In genomic region chr5:79020861-79021561, GRCh38 we compare ENCODE assay signal across 8 cellular contexts. TPM values are rescaled to one million over a fixed set of nuclear protein-coding genes. Genes with fewer than 3 reads are reported as not detected.
DNase-seq lines count a peak whose midpoint lies in the region; ATAC-seq and TF ChIP-seq lines count a peak whose summit lies in the region.

No MANE protein-coding gene starts in this region.

- intact Hi-C loops in adrenal gland (cut with DNase I) = loop anchor here (5.0 to 10.0 kb wide), 3 partner anchors 111 to 454 kb away; no protein-coding TSS in a partner anchor
- intact Hi-C loops in left cardiac atrium (cut with DNase I) = loop anchor here in 1 of 2 donors (5.0 kb wide), 2 partner anchors 441 to 516 kb away; no protein-coding TSS in a partner anchor
- intact Hi-C loops in posterior vena cava (cut with DNase I) = loop anchor here in 1 of 2 donors (10.0 kb wide), 1 partner anchor 444 kb away; no protein-coding TSS in a partner anchor

- ATAC-seq in left cardiac atrium (peak; percentile 87 to 88), HG03565 (IDR thresholded peaks at IDR 0.05; ENCODE audit: unreplicated experiment) (no peak), HG02642 (IDR thresholded peaks at IDR 0.05; ENCODE audit: poor library complexity, unreplicated experiment) (no peak)

- no peaks in the 10 kb centered on the region for H3K9me3 ChIP-seq in adrenal gland (replicated peaks in 1 of 3)

- H3K27ac ChIP-seq in adrenal gland = no peak overlapping the region

- WGBS in adrenal gland, 4 donors = 15 to 20% (median 17%) methylated on average over 14 of the region's 14 CpGs

- no peaks in the 10 kb centered on the region for H3K4me1 ChIP-seq in adrenal gland (replicated peaks in 1 of 2)

- DNase-seq in DMS53 treated with DMSO at 0.1 percent for 48 hours (lab: John Stamatoyannopoulos, UW; ENCODE audit: unreplicated experiment) (peak; percentile 61), HS-5 (ENCODE audit: low read depth) (peak; percentile 64), RPMI7951 (ENCODE audit: low read depth) (peak; percentile 62), adrenal gland (peak; percentile 42 to 71 (median 56)), left cardiac atrium (peak; percentile 57), posterior vena cava (ENCODE audit: low spot score) (peak; percentile 83)

- peak; percentile 48 to 85 (median 63) for TF ChIP-seq CTCF in adrenal gland (IDR thresholded peaks at IDR 0.05)

- H3K4me3 ChIP-seq in adrenal gland = peak overlapping the region in 1 of 4 donors; percentile 37

- no peak for TF ChIP-seq POLR2A in adrenal gland (IDR thresholded peaks at IDR 0.05)

- no peaks in the 10 kb centered on the region for H3K27me3 ChIP-seq in adrenal gland

- no peaks in the 10 kb centered on the region for H3K36me3 ChIP-seq in adrenal gland (replicated peaks in 1 of 2)

RNA-seq across cellular contexts. Expression of gene ARSB, which starts 35.9 kb away (rescaled TPM):
- total RNA-seq in RPMI7951 (2014; rRNA removed; shearing (Covaris generic)) = 18.5 and 19.3 TPM in 2 replicates
- total RNA-seq in adrenal gland = 10 to 100 TPM in 7 of 8 donors, 1 to 10 TPM in 1; 9.8 to 24.5 (median 17.3) TPM
- polyA plus RNA-seq in adrenal gland = 1 to 10 TPM; 1.9 to 7.4 (median 2.4) TPM
- total RNA-seq in left cardiac atrium = 10 to 100 TPM; 10.5 to 10.6 TPM
- total RNA-seq in posterior vena cava = 10 to 100 TPM; 20.9 to 21.6 TPM

RNA-seq across cellular contexts. Expression of gene DMGDH, which starts 48.5 kb away (rescaled TPM):
- not detected in 2 replicates for total RNA-seq in RPMI7951 (2014; rRNA removed; shearing (Covaris generic))
- total RNA-seq in adrenal gland (10 to 100 TPM in 3 of 8 donors, 1 to 10 TPM in 5; 5.8 to 14.5 (median 9.2) TPM), left cardiac atrium (1 to 10 TPM; 3.0 to 3.3 TPM), posterior vena cava (1 to 10 TPM; 1.7 to 3.6 TPM)
- polyA plus RNA-seq in adrenal gland = 1 to 10 TPM; 2.8 to 7.9 (median 3.0) TPM

RNA-seq across cellular contexts. Expression of gene BHMT2, which starts 48.6 kb away (rescaled TPM):
- not detected in 2 replicates for total RNA-seq in RPMI7951 (2014; rRNA removed; shearing (Covaris generic))
- total RNA-seq in adrenal gland (10 to 100 TPM; 19.0 to 75.3 (median 27.6) TPM), left cardiac atrium (10 to 100 TPM; 16.3 to 21.5 TPM), posterior vena cava (10 to 100 TPM; 24.5 to 36.3 TPM)
- 10 to 100 TPM; 12.8 to 37.5 (median 15.9) TPM for polyA plus RNA-seq in adrenal gland

Comparison
In these comparisons a context has a peak if more than half of its experiments do, and no peak if none do; other contexts are left out.
1. ATAC-seq: peak in left cardiac atrium (2 of 2); none in HG03565 (single experiment) and HG02642 (single experiment).
2. RNA of gene BHMT2, which starts 48.6 kb away (total RNA-seq): 24.5 to 36.3 TPM in posterior vena cava, 19.0 to 75.3 TPM in adrenal gland and 16.3 to 21.5 TPM in left cardiac atrium; not detected in RPMI7951; every median in the first group is over 10 times any median in the second.
3. Peak in every context shown above with its lines, with median percentiles within 50 percentile points of each other: DNase-seq.